8 cellular contexts compared by ENCODE assay signal in the genomic region with DNA sequence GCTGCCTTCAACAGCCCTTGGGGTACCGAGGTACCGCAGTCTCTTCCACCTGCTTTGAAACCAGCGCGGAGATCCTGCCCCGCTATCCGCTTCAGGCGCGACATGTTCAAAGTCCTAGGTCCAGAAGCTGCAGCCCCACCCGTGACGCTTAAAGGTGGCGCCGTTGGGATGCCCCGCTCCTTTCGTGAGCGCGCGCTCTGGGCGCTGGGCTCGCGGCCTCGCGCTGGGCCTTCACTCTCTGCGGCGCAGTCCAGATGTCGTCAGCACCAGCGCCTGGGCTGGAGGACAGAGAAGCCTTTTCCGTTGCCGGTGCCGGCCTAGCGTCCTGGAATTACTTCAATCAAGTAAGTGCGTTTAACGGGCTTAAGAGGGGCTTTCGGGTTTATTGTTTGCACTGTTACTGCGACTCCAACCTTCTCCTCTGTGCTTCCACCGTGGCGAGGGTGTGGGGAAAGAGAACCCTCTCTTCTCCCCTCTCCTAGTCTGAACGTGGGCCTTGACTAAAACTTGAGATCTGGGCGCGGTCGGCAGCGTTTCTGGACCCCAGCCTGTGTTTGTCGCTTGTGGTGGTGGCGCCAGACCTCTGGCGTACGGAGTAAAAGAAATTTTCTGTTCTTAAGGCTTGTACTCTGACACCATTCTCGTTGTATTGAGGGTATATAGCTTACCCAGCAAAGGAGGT. TPM values are rescaled to one million over a fixed set of nuclear protein-coding genes. Genes with fewer than 3 reads are reported as not detected.
A peak's percentile ranks its signal among the peaks of the same experiment; 100 is the strongest.
DNase-seq lines count a peak whose midpoint lies in the region; TF ChIP-seq lines count a peak whose summit lies in the region.

A gene (minus strand): TSS at position 143 of the 682 bp plus-strand sequence. CDS start 39 bp downstream, at position 104.

- peak; percentile 36 for TF ChIP-seq RAD21 in neural cell (conservative IDR thresholded peaks at IDR 0.05)

- peak within 1 kb of the TSS; percentile 89 for H3K4me2 ChIP-seq in MM.1S (ENCODE audit: low read depth, low read length)
- peak within 1 kb of the TSS; percentile 98 for H3K4me2 ChIP-seq in neural cell (ENCODE audit: low read length)

- H3F3A ChIP-seq in MM.1S (ENCODE audit: insufficient read depth, low read length) (peaks cover 6% of the 10 kb centered on the region), neural cell (ENCODE audit: insufficient read depth, low read length, poor library complexity, severe bottlenecking) (no peaks in the 10 kb centered on the region)

- TF ChIP-seq EP300 in neural cell (conservative IDR thresholded peaks at IDR 0.05; ENCODE audit: poor library complexity, severe bottlenecking) = peak; percentile 80
- TF ChIP-seq EP300 in stomach (IDR thresholded peaks at IDR 0.05) = no peak

- in situ Hi-C loops in HAP-1 (cut with MboI; ENCODE audit: low sequenced_read_pairs) = no loop called here

- DNase-seq in HAP-1 (ENCODE audit: low spot score in 2 of 2) = peak; percentile 90 to 95
- DNase-seq in MM.1S = peak; percentile 96
- peak; percentile 34 for DNase-seq in SIG-M5 (lab: John Stamatoyannopoulos, UW)
- peak; percentile 92 for DNase-seq in activated gamma-delta T cell treated with Interleukin-2 at 50 U/mL for 16 hours
- peak; percentile 97 for DNase-seq in fibroblast of villous mesenchyme (ENCODE audit: low read depth)
- peak; percentile 96 for DNase-seq in stomach

- no peaks in the 10 kb centered on the region for H3K9me3 ChIP-seq in ES-I3 (ENCODE audit: control insufficient read depth, insufficient read depth, low read length)
- H3K9me3 ChIP-seq in HAP-1 = no peaks in the 10 kb centered on the region
- no peaks in the 10 kb centered on the region for H3K9me3 ChIP-seq in MM.1S (replicated peaks; ENCODE audit: insufficient read depth, low read length)
- H3K9me3 ChIP-seq in neural cell (ENCODE audit: low read length) = no peaks in the 10 kb centered on the region
- no peaks in the 10 kb centered on the region for H3K9me3 ChIP-seq in stomach

- no peaks in the 10 kb centered on the region for H3K4me1 ChIP-seq in ES-I3 (ENCODE audit: insufficient read depth, low read length)
- peaks cover 26% of the 10 kb centered on the region for H3K4me1 ChIP-seq in HAP-1
- peaks cover 23% of the 10 kb centered on the region for H3K4me1 ChIP-seq in MM.1S (ENCODE audit: low read length)
- H3K4me1 ChIP-seq in stomach = peaks cover 31 to 79% (median 55%) of the 10 kb centered on the region in 4 donors

- intact Hi-C loops in stomach (cut with DNase I; ENCODE audit: low total_unique reads) = no loop called here

- no peaks in the 10 kb centered on the region for H3K27me3 ChIP-seq in HAP-1 (ENCODE audit: low read depth)
- no peaks in the 10 kb centered on the region for H3K27me3 ChIP-seq in MM.1S (replicated peaks; ENCODE audit: insufficient read depth, low read length)
- H3K27me3 ChIP-seq in neural cell (ENCODE audit: insufficient read depth, low read depth, low read length) = no peaks in the 10 kb centered on the region
- no peaks in the 10 kb centered on the region for H3K27me3 ChIP-seq in stomach

- H3K9ac ChIP-seq in ES-I3 (ENCODE audit: low read depth, low read length) = peak within 1 kb of the TSS; percentile 88
- H3K9ac ChIP-seq in MM.1S (ENCODE audit: low read length) = peak within 1 kb of the TSS; percentile 89
- H3K9ac ChIP-seq in neural cell (ENCODE audit: low read length) = peak within 1 kb of the TSS; percentile 87

- no peaks in the 10 kb centered on the region for H4K20me1 ChIP-seq in MM.1S (ENCODE audit: insufficient read depth, low read length)
- no peaks in the 10 kb centered on the region for H4K20me1 ChIP-seq in neural cell (ENCODE audit: insufficient read depth)

- no peaks in the 10 kb centered on the region for H3K36me3 ChIP-seq in ES-I3 (ENCODE audit: insufficient read depth, low read length)
- H3K36me3 ChIP-seq in HAP-1 (replicated peaks) = peaks cover 4% of the 10 kb centered on the region; the same call in 1 of the 2 replicates
- no peaks in the 10 kb centered on the region for H3K36me3 ChIP-seq in MM.1S (replicated peaks; ENCODE audit: insufficient read depth, low read length)
- H3K36me3 ChIP-seq in neural cell (ENCODE audit: insufficient read depth, low read length) = no peaks in the 10 kb centered on the region
- H3K36me3 ChIP-seq in stomach = peaks cover 4 to 8% (median 6%) of the 10 kb centered on the region in 4 donors

- H3K9me2 ChIP-seq in MM.1S (replicated peaks; ENCODE audit: insufficient read depth, low read length) (no peaks in the 10 kb centered on the region), neural cell (ENCODE audit: insufficient read depth, low read length) (no peaks in the 10 kb centered on the region)

- TF ChIP-seq POLR2A in stomach (IDR thresholded peaks at IDR 0.05) = peak in 2 of 4 donors; percentile 16 to 39

- TF ChIP-seq CTCF in MM.1S (IDR thresholded peaks at IDR 0.05; ENCODE audit: low read length) (no peak), fibroblast of villous mesenchyme (IDR thresholded peaks at IDR 0.05; ENCODE audit: insufficient read depth, low read depth, low read length) (no peak), neural cell (IDR thresholded peaks at IDR 0.05; ENCODE audit: poor library complexity, severe bottlenecking) (no peak), stomach (IDR thresholded peaks at IDR 0.05) (no peak)

- H3K79me2 ChIP-seq in MM.1S (ENCODE audit: low read length) (peaks cover 97% of the 10 kb centered on the region), neural cell (replicated peaks; ENCODE audit: insufficient read depth, low read length) (peaks cover 91% of the 10 kb centered on the region)

- H3K4me3 ChIP-seq in HAP-1 = peak within 1 kb of the TSS; percentile 77
- H3K4me3 ChIP-seq in MM.1S (ENCODE audit: low read length) = peak within 1 kb of the TSS; percentile 93
- peak within 1 kb of the TSS; percentile 99 for H3K4me3 ChIP-seq in fibroblast of villous mesenchyme (ENCODE audit: low read depth, low read length)
- H3K4me3 ChIP-seq in neural cell (ENCODE audit: low read length) = peak within 1 kb of the TSS; percentile 88
- peak within 1 kb of the TSS; percentile 70 to 93 (median 80) for H3K4me3 ChIP-seq in stomach

- H3K27ac ChIP-seq in MM.1S (ENCODE audit: low read length) (peak within 1 kb of the TSS; percentile 86), neural cell (ENCODE audit: low read length) (peak within 1 kb of the TSS; percentile 91), stomach (peak within 1 kb of the TSS; percentile 89 to 94 (median 94))

- WGBS in stomach, 5 donors = 0% methylated on average over 26 to 46 of the region's 46 CpGs

- H2AFZ ChIP-seq in MM.1S (ENCODE audit: low read length) (peak within 1 kb of the TSS; percentile 93), neural cell (ENCODE audit: low read depth, low read length) (peak within 1 kb of the TSS; percentile 77)

TF ChIP-seq in neural cell, 6 proteins besides CTCF, POLR2A, EP300 and RAD21:
- TF ChIP-seq POLR2AphosphoS5 (IDR thresholded peaks at IDR 0.05) = peak; percentile 95
- TF ChIP-seq SMC3 (conservative IDR thresholded peaks at IDR 0.05; ENCODE audit: poor library complexity) = peak; percentile 53
- TF ChIP-seq TAF1 (IDR thresholded peaks at IDR 0.05; ENCODE audit: low read depth) = peak; percentile 65
- peak; percentile 90 for TF ChIP-seq MXI1 (conservative IDR thresholded peaks at IDR 0.05; ENCODE audit: poor library complexity, severe bottlenecking)
- no peak for TF ChIP-seq EZH2 (IDR thresholded peaks at IDR 0.05; ENCODE audit: borderline replicate concordance, insufficient read depth, low read length, poor library complexity, severe bottlenecking)
- TF ChIP-seq, protein P1, sequence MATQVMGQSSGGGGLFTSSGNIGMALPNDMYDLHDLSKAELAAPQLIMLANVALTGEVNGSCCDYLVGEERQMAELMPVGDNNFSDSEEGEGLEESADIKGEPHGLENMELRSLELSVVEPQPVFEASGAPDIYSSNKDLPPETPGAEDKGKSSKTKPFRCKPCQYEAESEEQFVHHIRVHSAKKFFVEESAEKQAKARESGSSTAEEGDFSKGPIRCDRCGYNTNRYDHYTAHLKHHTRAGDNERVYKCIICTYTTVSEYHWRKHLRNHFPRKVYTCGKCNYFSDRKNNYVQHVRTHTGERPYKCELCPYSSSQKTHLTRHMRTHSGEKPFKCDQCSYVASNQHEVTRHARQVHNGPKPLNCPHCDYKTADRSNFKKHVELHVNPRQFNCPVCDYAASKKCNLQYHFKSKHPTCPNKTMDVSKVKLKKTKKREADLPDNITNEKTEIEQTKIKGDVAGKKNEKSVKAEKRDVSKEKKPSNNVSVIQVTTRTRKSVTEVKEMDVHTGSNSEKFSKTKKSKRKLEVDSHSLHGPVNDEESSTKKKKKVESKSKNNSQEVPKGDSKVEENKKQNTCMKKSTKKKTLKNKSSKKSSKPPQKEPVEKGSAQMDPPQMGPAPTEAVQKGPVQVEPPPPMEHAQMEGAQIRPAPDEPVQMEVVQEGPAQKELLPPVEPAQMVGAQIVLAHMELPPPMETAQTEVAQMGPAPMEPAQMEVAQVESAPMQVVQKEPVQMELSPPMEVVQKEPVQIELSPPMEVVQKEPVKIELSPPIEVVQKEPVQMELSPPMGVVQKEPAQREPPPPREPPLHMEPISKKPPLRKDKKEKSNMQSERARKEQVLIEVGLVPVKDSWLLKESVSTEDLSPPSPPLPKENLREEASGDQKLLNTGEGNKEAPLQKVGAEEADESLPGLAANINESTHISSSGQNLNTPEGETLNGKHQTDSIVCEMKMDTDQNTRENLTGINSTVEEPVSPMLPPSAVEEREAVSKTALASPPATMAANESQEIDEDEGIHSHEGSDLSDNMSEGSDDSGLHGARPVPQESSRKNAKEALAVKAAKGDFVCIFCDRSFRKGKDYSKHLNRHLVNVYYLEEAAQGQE (IDR thresholded peaks at IDR 0.05; ENCODE audit: borderline replicate concordance) = no peak
TF ChIP-seq in neural cell: peak in this region for 4.

RNA-seq across cellular contexts. Expression of the gene that starts here (rescaled TPM):
- total RNA-seq in fibroblast of villous mesenchyme (20.9 and 27.6 TPM in 2 replicates), stomach (10 to 100 TPM in 2 of 5 donors, 1 to 10 TPM in 3; 1.4 to 32.7 (median 4.9) TPM)
- polyA plus RNA-seq in neural cell (93.9 and 107 TPM in 2 replicates), stomach (1 to 10 TPM; 5.9 to 7.5 (median 6.0) TPM)
- polyA minus RNA-seq in neural cell = 133 and 140 TPM in 2 replicates

Comparison
In these comparisons a context has a peak if more than half of its experiments do, and no peak if none do; other contexts are left out.
1. Peak in every context shown above with its lines: DNase-seq, H3K4me3 ChIP-seq and H3K27ac ChIP-seq.
2. RNA of the gene that starts here (polyA plus RNA-seq): 93.9 to 107 TPM in neural cell; 5.9 to 7.5 TPM in stomach; every median in the first group is over 10 times any median in the second.
3. DNase-seq: peak in every context shown above with its lines; median percentile 97 in fibroblast of villous mesenchyme; 96 in MM.1S; 96 in stomach; 92 in HAP-1; 92 in activated gamma-delta T cell treated with Interleukin-2 at 50 U/mL for 16 hours; 34 in SIG-M5.